ENCODE assay signal across 8 cellular contexts in genomic region chr1:212699104-212699838, GRCh38.
DNase-seq lines count a peak whose midpoint lies in the region; ATAC-seq and TF ChIP-seq lines count a peak whose summit lies in the region.

No MANE protein-coding gene starts in this region.

- peak; percentile 47 for TF ChIP-seq CTCF in astrocyte of the spinal cord (IDR thresholded peaks at IDR 0.05; ENCODE audit: low read depth, low read length)

- in situ Hi-C loops in KBM-7 (cut with MboI; ENCODE audit: low pct_unique_long_range_greater_than_20kb, low sequenced_read_pairs) (no loop called here), astrocyte of the spinal cord (cut with HindIII; ENCODE audit: low sequenced_read_pairs) (no loop called here)

- ATAC-seq in GM21515 (IDR thresholded peaks at IDR 0.05; ENCODE audit: unreplicated experiment) = peak; percentile 50

- H3K4me3 ChIP-seq in astrocyte of the spinal cord (ENCODE audit: low read depth, low read length) = peak overlapping the region; percentile 49

- peak; percentile 54 for DNase-seq in DMS153 (lab: John Stamatoyannopoulos, UW)
- DNase-seq in KBM-7 = peak; percentile 79
- DNase-seq in SW480 (ENCODE audit: low spot score) = peak; percentile 63
- DNase-seq in astrocyte of the spinal cord (ENCODE audit: low read depth, low spot score) = peak; percentile 24
- DNase-seq in iPS-NIHi11 (ENCODE audit: low spot score) = peak; percentile 82
- DNase-seq in stimulated activated CD4-positive, alpha-beta T cell treated with anti-CD3 and anti-CD28 coated beads, Interleukin-12 subunit alpha, Interleukin-12 subunit beta, amount 100 ng/mL, for 48 hours (ENCODE audit: low read depth in 2 of 3, low spot score in 1 of 3) = peak in 2 of 3 donors; percentile 44 to 55
- no peak for DNase-seq in inferior parietal cortex (ENCODE audit: extremely low spot score)
